Comparison of ENCODE assay signal across 9 cellular contexts in genomic region chr7:124155400-124156022, GRCh38.
DNase-seq lines count a peak whose midpoint lies in the region; ATAC-seq and TF ChIP-seq lines count a peak whose summit lies in the region.
"Had no signal": no experiment of that assay in that cellular context is flagged by ENCODE, and none has a peak within 500 bp of the region (broad histone marks: within the 10 kb centered on the region; RNA-seq: fewer than 3 reads in every experiment).

No MANE protein-coding gene starts in this region.

- no peaks in the 10 kb centered on the region for H3K36me3 ChIP-seq in OCI-LY7 (ENCODE audit: insufficient read depth, low read length)
- H3K36me3 ChIP-seq in upper lobe of left lung, result no peaks in the 10 kb centered on the region

- no peaks in the 10 kb centered on the region for H3K27me3 Mint-ChIP-seq in type B pancreatic cell
- H3K27me3 Mint-ChIP-seq: CD4-positive, CD25-positive, alpha-beta regulatory T cell had no signal

- intact Hi-C loops in OCI-LY7 (cut with micrococcal nuclease; ENCODE audit: unreplicated experiment), result loop anchor here (10.0 kb wide), 2 partner anchors 629 to 699 kb away; no protein-coding TSS in a partner anchor

- TF ChIP-seq EP300 in upper lobe of left lung (IDR thresholded peaks at IDR 0.05), result no peak

- no peaks in the 10 kb centered on the region for H3K9me3 Mint-ChIP-seq in type B pancreatic cell

- H3K4me1 ChIP-seq in OCI-LY7 (ENCODE audit: insufficient read depth, low read length, poor library complexity, severe bottlenecking) (no peaks in the 10 kb centered on the region), upper lobe of left lung (no peaks in the 10 kb centered on the region)

- H3K4me3 Mint-ChIP-seq in type B pancreatic cell, result no peak overlapping the region
- H3K4me3 Mint-ChIP-seq: CD4-positive, CD25-positive, alpha-beta regulatory T cell had no signal

- H3K4me1 Mint-ChIP-seq in type B pancreatic cell (ENCODE audit: unreplicated experiment), result no peaks in the 10 kb centered on the region
- H3K4me1 Mint-ChIP-seq: CD4-positive, CD25-positive, alpha-beta regulatory T cell had no signal

- H3K27ac ChIP-seq in OCI-LY7 (ENCODE audit: low read depth, low read length, poor library complexity, severe bottlenecking), result no peak overlapping the region
- no peak overlapping the region for H3K27ac ChIP-seq in upper lobe of left lung

- no peaks in the 10 kb centered on the region for H3K36me3 Mint-ChIP-seq in type B pancreatic cell
- H3K36me3 Mint-ChIP-seq: CD4-positive, CD25-positive, alpha-beta regulatory T cell had no signal

- H2AFZ ChIP-seq in OCI-LY7 (ENCODE audit: low read length), result no peak overlapping the region

- H3K4me3 ChIP-seq in OCI-LY7 (ENCODE audit: low read depth, low read length, poor library complexity, severe bottlenecking) (no peak overlapping the region), upper lobe of left lung (no peak overlapping the region)

- TF ChIP-seq CTCF in OCI-LY7 (conservative IDR thresholded peaks at IDR 0.05; ENCODE audit: low read length) (peak; percentile 71), type B pancreatic cell (conservative IDR thresholded peaks at IDR 0.05) (peak; percentile 82), upper lobe of left lung (IDR thresholded peaks at IDR 0.05) (no peak)

- H3K27me3 ChIP-seq in upper lobe of left lung, result no peaks in the 10 kb centered on the region

- no peaks in the 10 kb centered on the region for H3K9me2 ChIP-seq in OCI-LY7 (ENCODE audit: insufficient read depth, low read length)

- no TSS peak for BruUV-seq in OCI-LY7 (replicated peaks; lab: Mats Ljungman, UMichigan)

- POLR2A ChIA-PET in OCI-LY7 (lab: Charles Lee), result interaction anchor here (0.6 to 1.5 kb wide), 4 partner anchors 12 to 348 kb away, joined by 3 to 6 read pairs (median 4); no protein-coding TSS in a partner anchor

- H4K20me1 ChIP-seq in OCI-LY7 (ENCODE audit: insufficient read depth, low read length), result no peaks in the 10 kb centered on the region

- ATAC-seq in HG03378 (IDR thresholded peaks at IDR 0.05; ENCODE audit: unreplicated experiment) (peak; percentile 75), upper lobe of left lung (ENCODE audit: low FRiP score in 2 of 2) (no peak), GM18870 (IDR thresholded peaks at IDR 0.05; ENCODE audit: unreplicated experiment) (no peak)

- DNase-seq in NCI-H2029 treated with DMSO at 0.1 percent for 48 hours (lab: John Stamatoyannopoulos, UW) (peak; percentile 17), NCI-H2029 (lab: John Stamatoyannopoulos, UW) (no peak), OCI-LY7 (ENCODE audit: low spot score) (peak; percentile 8), fibroblast of peridontal ligament (ENCODE audit: extremely low read depth) (peak; percentile 34), type B pancreatic cell (ENCODE audit: extremely low spot score, unreplicated experiment) (no peak), upper lobe of left lung (no peak)
- DNase-seq: CD4-positive, CD25-positive, alpha-beta regulatory T cell had no signal

- WGBS in upper lobe of left lung, 2 donors, result 42 to 51% methylated on average over 3 of the region's 3 CpGs

- H3K27ac Mint-ChIP-seq in type B pancreatic cell, result no peak overlapping the region
- H3K27ac Mint-ChIP-seq: CD4-positive, CD25-positive, alpha-beta regulatory T cell had no signal

- CTCF ChIA-PET in OCI-LY7 (lab: Charles Lee; ENCODE audit: unreplicated experiment), result no interaction called here

- no peak overlapping the region for H3K4me2 ChIP-seq in OCI-LY7 (ENCODE audit: low read length)

- TF ChIP-seq POLR2A in upper lobe of left lung (IDR thresholded peaks at IDR 0.05), result no peak

- H3K9me3 ChIP-seq in OCI-LY7 (ENCODE audit: low read length) (no peaks in the 10 kb centered on the region), upper lobe of left lung (no peaks in the 10 kb centered on the region)

- no peaks in the 10 kb centered on the region for H3K79me2 ChIP-seq in OCI-LY7 (ENCODE audit: insufficient read depth, low read depth, low read length)

Comparison
In these comparisons a context has a peak if more than half of its experiments do, and no peak if none do; other contexts are left out.
1. DNase-seq: peak in NCI-H2029 treated with DMSO at 0.1 percent for 48 hours (single experiment), OCI-LY7 (single experiment) and fibroblast of peridontal ligament (single experiment); none in NCI-H2029 (single experiment), type B pancreatic cell (single experiment) and upper lobe of left lung (0 of 2).
2. CTCF ChIP-seq: peak in OCI-LY7 (single experiment) and type B pancreatic cell (single experiment); none in upper lobe of left lung (0 of 6).